24 cellular contexts compared by ENCODE assay signal in the genomic region with DNA sequence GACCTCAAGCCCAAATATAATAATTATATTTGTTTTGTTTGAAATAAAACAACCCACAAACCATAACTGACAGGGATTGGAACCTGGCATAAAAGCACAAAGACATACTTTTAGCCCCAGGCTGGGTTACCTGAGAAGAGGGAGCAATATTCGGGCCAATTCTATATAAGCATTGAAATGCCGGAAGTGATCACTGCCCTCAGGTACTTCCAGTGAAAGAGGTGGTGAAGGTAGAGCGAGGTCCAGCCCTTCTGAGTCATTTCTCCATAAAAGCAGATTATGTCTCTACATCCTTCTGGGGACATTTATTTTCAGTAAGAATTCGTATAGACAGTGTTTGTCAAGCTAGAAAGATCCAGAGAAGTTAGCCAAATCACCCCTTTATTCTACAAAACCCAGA. TPM values are rescaled to one million over a fixed set of nuclear protein-coding genes. Genes with fewer than 3 reads are reported as not detected.
"Had no signal": no experiment of that assay in that cellular context is flagged by ENCODE, and none has a peak within 500 bp of the region (broad histone marks: within the 10 kb centered on the region; RNA-seq: fewer than 3 reads in every experiment).

No MANE protein-coding gene starts in this region.

- DNase-seq: colonic mucosa; effector CD8-positive, alpha-beta T cell; foreskin fibroblast; heart left ventricle; left ventricle myocardium superior; lower lobe of right lung; naive thymus-derived CD4-positive, alpha-beta T cell; right lobe of liver; stimulated activated CD4-positive, alpha-beta T cell treated with anti-CD3 and anti-CD28 coated beads, Interleukin-12 subunit alpha, Interleukin-12 subunit beta, amount 100 ng/mL, for 4 hours; stimulated activated CD4-positive, alpha-beta T cell treated with anti-CD3 and anti-CD28 coated beads, Interleukin-1b, Interleukin-23, amount 100 ng/mL, for 48 hours; stimulated activated CD4-positive, alpha-beta T cell treated with anti-CD3 and anti-CD28 coated beads, Interleukin-4, amount 100 ng/mL, for 1 hour; stimulated activated CD8-positive, alpha-beta memory T cell treated with anti-CD3 and anti-CD28 coated beads, Interleukin-4, amount 100 ng/mL, for 48 hours; stimulated activated naive CD4-positive, alpha-beta T cell; stimulated activated naive CD8-positive, alpha-beta T cell treated with anti-CD3 and anti-CD28 coated beads, Interleukin-15, amount 100 ng/mL, for 72 hours; transverse colon; upper lobe of right lung; uterus had no signal

- H3K36me3 ChIP-seq: colonic mucosa, gastroesophageal sphincter, heart left ventricle, lower lobe of right lung, neural progenitor cell, right lobe of liver, suprapubic skin, transverse colon, upper lobe of right lung, uterus had no signal

- FAIRE-seq: endothelial cell of umbilical vein had no signal

- ATAC-seq: gastroesophageal sphincter; heart left ventricle; left ventricle myocardium superior; lower lobe of right lung; naive thymus-derived CD4-positive, alpha-beta T cell; right lobe of liver; stimulated activated naive CD8-positive, alpha-beta T cell treated with anti-CD3 and anti-CD28 coated beads, Interleukin-15, amount 100 ng/mL, for 72 hours; upper lobe of right lung had no signal

- H3K4me1 ChIP-seq: colonic mucosa, gastroesophageal sphincter, heart left ventricle, lower lobe of right lung, neural progenitor cell, parathyroid adenoma, right lobe of liver, suprapubic skin, transverse colon, upper lobe of right lung, uterus had no signal

- H3K4me3 ChIP-seq: colonic mucosa, gastroesophageal sphincter, heart left ventricle, hepatocyte, lower lobe of right lung, neural progenitor cell, right lobe of liver, smooth muscle cell, suprapubic skin, transverse colon, upper lobe of right lung, uterus had no signal

- H3K27me3 ChIP-seq: colonic mucosa, gastroesophageal sphincter, hepatocyte, neural progenitor cell, right lobe of liver, suprapubic skin, transverse colon, upper lobe of right lung, uterus had no signal

- H3K9me3 ChIP-seq: colonic mucosa, gastroesophageal sphincter, lower lobe of right lung, right lobe of liver, suprapubic skin, transverse colon, upper lobe of right lung, uterus had no signal

- H3K27ac ChIP-seq: colonic mucosa, gastroesophageal sphincter, heart left ventricle, hepatocyte, lower lobe of right lung, neural progenitor cell, parathyroid adenoma, right lobe of liver, suprapubic skin, transverse colon, upper lobe of right lung, uterus had no signal

RNA-seq across cellular contexts. Expression of gene GCNT4, which starts 59.6 kb away (rescaled TPM):
- total RNA-seq: endothelial cell of umbilical vein had no signal
- polyA plus RNA-seq: endothelial cell of umbilical vein had no signal
